ENCODE assay signal across 1 cellular context in genomic region chr1:204206121-204206520, GRCh38.
TF ChIP-seq lines count a peak whose summit lies in the region.

No MANE protein-coding gene starts in this region.

TF ChIP-seq in K562, 482 proteins besides CTCF, POLR2A, EP300 and RAD21:
- no peak for TF ChIP-seq ZKSCAN8 (CRISPR knock-in tag; IDR thresholded peaks at IDR 0.05)
- peak; percentile 30; the same call in 1 of the 2 replicates for TF ChIP-seq TFE3 (CRISPR knock-in tag; IDR thresholded peaks at IDR 0.05)
- TF ChIP-seq, protein P1, sequence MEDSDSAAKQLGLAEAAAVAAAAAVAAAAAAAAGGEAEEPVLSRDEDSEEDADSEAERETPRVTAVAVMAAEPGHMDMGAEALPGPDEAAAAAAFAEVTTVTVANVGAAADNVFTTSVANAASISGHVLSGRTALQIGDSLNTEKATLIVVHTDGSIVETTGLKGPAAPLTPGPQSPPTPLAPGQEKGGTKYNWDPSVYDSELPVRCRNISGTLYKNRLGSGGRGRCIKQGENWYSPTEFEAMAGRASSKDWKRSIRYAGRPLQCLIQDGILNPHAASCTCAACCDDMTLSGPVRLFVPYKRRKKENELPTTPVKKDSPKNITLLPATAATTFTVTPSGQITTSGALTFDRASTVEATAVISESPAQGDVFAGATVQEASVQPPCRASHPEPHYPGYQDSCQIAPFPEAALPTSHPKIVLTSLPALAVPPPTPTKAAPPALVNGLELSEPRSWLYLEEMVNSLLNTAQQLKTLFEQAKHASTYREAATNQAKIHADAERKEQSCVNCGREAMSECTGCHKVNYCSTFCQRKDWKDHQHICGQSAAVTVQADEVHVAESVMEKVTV (CRISPR knock-in tag; IDR thresholded peaks at IDR 0.05): peak; percentile 16; the same call in 1 of the 2 replicates
TF ChIP-seq in K562: peak in this region for 2.
